Comparison of ENCODE assay signal across 8 cellular contexts in genomic region chr1:244834596-244835275, GRCh38. TPM values are rescaled to one million over a fixed set of nuclear protein-coding genes. Genes with fewer than 3 reads are reported as not detected.
A peak's percentile ranks its signal among the peaks of the same experiment; 100 is the strongest.
DNase-seq lines count a peak whose midpoint lies in the region; ATAC-seq and TF ChIP-seq lines count a peak whose summit lies in the region.

No MANE protein-coding gene starts in this region.

- no peaks in the 10 kb centered on the region for H3K9me3 ChIP-seq in thyroid gland

- TF ChIP-seq POLR2A in thyroid gland (IDR thresholded peaks at IDR 0.05), result peak; percentile 47 to 77

- H3K27me3 ChIP-seq in thyroid gland, result no peaks in the 10 kb centered on the region

- no peak for TF ChIP-seq CTCF in fibroblast of the aortic adventitia (IDR thresholded peaks at IDR 0.05; ENCODE audit: insufficient read depth, low read length)
- no peak for TF ChIP-seq CTCF in thyroid gland (IDR thresholded peaks at IDR 0.05)

- intact Hi-C loops in thyroid gland (cut with DNase I), result loop anchor here (10.0 kb wide), 1 partner anchor 210 kb away; no protein-coding TSS in a partner anchor

- peak; percentile 94 for DNase-seq in EL
- peak; percentile 88 for DNase-seq in KG1 (lab: John Stamatoyannopoulos, UW)
- DNase-seq in RPMI7951 (ENCODE audit: low read depth), result peak; percentile 95
- DNase-seq in activated effector memory CD4-positive, alpha-beta T cell treated with Interleukin-2 at 50 U/mL for 16 hours, result peak; percentile 85
- peak; percentile 90 for DNase-seq in fibroblast of the aortic adventitia (ENCODE audit: low read depth)
- peak in 43 of 56 donors; percentile 63 to 97 (median 93) for DNase-seq in nucleus accumbens (lab: John Stamatoyannopoulos, UW)
- no peak for DNase-seq in thyroid gland

- peak overlapping the region; percentile 78 for H3K4me3 ChIP-seq in fibroblast of the aortic adventitia (ENCODE audit: low read depth, low read length)
- H3K4me3 ChIP-seq in thyroid gland (replicated peaks in 1 of 3), result peak overlapping the region; percentile 12 to 60 (median 55)

- H3K27ac ChIP-seq in thyroid gland, result peak overlapping the region; percentile 99

- 0 to 1% methylated on average over 18 to 37 of the region's 49 CpGs for WGBS in thyroid gland, 2 donors

- no peaks in the 10 kb centered on the region for H3K36me3 ChIP-seq in thyroid gland

- peak; percentile 63 for ATAC-seq in GM21723 (IDR thresholded peaks at IDR 0.05; ENCODE audit: unreplicated experiment)

- peaks cover 17 to 25% of the 10 kb centered on the region in 2 donors for H3K4me1 ChIP-seq in thyroid gland

RNA-seq across cellular contexts. Expression of gene COX20, which starts 0.7 kb away (rescaled TPM):
- 45.2 and 50.2 TPM in 2 replicates for total RNA-seq in RPMI7951 (2014; rRNA removed; shearing (Covaris generic))
- total RNA-seq in fibroblast of the aortic adventitia (ENCODE audit: low replicate concordance) (44.2 and 98.5 TPM in 2 replicates), thyroid gland (10 to 100 TPM; 68.8 to 83.6 (median 73.5) TPM)

RNA-seq across cellular contexts. Expression of gene HNRNPU, which starts 29.6 kb away (rescaled TPM):
- total RNA-seq in RPMI7951 (2014; rRNA removed; shearing (Covaris generic)), result 201 and 226 TPM in 2 replicates
- total RNA-seq in fibroblast of the aortic adventitia (ENCODE audit: low replicate concordance) (348 and 773 TPM in 2 replicates), thyroid gland (100 to 1,000 TPM; 305 to 433 (median 344) TPM)

Comparison
In these comparisons a context has a peak if more than half of its experiments do, and no peak if none do; other contexts are left out.
1. DNase-seq: peak in EL (single experiment), KG1 (single experiment), RPMI7951 (single experiment), activated effector memory CD4-positive, alpha-beta T cell treated with Interleukin-2 at 50 U/mL for 16 hours (single experiment), fibroblast of the aortic adventitia (single experiment) and nucleus accumbens (43 of 56); none in thyroid gland (0 of 2).